Comparison of ENCODE assay signal across 18 cellular contexts in the genomic region with DNA sequence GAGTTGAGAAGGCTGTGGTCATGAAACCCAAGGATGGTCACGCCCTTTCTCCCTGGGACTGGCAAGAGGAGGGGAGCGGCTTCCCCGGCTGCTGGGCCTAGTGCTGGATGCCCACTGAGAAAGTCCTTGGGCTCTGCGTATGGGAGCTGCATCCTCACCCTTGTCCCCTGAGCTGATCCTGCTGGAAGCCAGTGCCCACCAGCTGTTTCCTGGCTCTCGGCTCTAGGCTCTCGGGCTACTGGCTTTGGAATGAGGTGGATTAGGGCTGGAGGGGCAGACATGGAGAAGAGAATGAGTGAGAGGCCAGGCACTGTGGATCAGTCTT.
"Had no signal": no experiment of that assay in that cellular context is flagged by ENCODE, and none has a peak within 500 bp of the region (broad histone marks: within the 10 kb centered on the region; RNA-seq: fewer than 3 reads in every experiment).

No MANE protein-coding gene starts in this region.

- DNase-seq: activated CD4-positive, alpha-beta T cell treated with anti-CD3 and anti-CD28 coated beads, Interleukin-2, amount 50 U/mL, for 1 hour; activated gamma-delta T cell treated with Interleukin-2 at 50 U/mL for 16 hours; activated T-cell treated with anti-CD3 and anti-CD28 coated beads, Interleukin-2, amount 50 U/mL, for 4 hours; cerebellar nuclear complex; cortex of kidney; effector CD4-positive, alpha-beta T cell; immature natural killer cell; mesenchymal stem cell; naive thymus-derived CD4-positive, alpha-beta T cell; sigmoid colon; stimulated activated CD4-positive, alpha-beta T cell treated with anti-CD3 and anti-CD28 coated beads, Interleukin-4, amount 100 ng/mL, for 24 hours; stomach; T-cell had no signal

- H3K27ac Mint-ChIP-seq: activated naive CD4-positive, alpha-beta T cell treated with anti-CD3 and anti-CD28 coated beads, Interleukin-2, amount 50 U/mL, for 72 hours; immature natural killer cell; naive thymus-derived CD4-positive, alpha-beta T cell; stimulated activated effector memory CD8-positive, alpha-beta T cell treated with anti-CD3 and anti-CD28 coated beads, Interleukin-12 subunit alpha, Interleukin-12 subunit beta, amount 100 ng/mL, for 72 hours; T-cell had no signal

- H3K27ac ChIP-seq: adrenal gland, pancreas, sigmoid colon, stomach, upper lobe of left lung had no signal

- H3K4me1 ChIP-seq: adrenal gland, pancreas, sigmoid colon, stomach, upper lobe of left lung had no signal

- H3K27me3 ChIP-seq: adrenal gland, pancreas, upper lobe of left lung had no signal

- H3K4me1 Mint-ChIP-seq: immature natural killer cell; naive thymus-derived CD4-positive, alpha-beta T cell; stimulated activated effector memory CD8-positive, alpha-beta T cell treated with anti-CD3 and anti-CD28 coated beads, Interleukin-12 subunit alpha, Interleukin-12 subunit beta, amount 100 ng/mL, for 72 hours; T-cell had no signal

- H3K4me3 ChIP-seq: adrenal gland, pancreas, sigmoid colon, stomach, upper lobe of left lung had no signal

- H3K4me3 Mint-ChIP-seq: activated T-cell treated with anti-CD3 and anti-CD28 coated beads, Interleukin-2, amount 50 U/mL, for 4 hours; immature natural killer cell; naive thymus-derived CD4-positive, alpha-beta T cell; stimulated activated effector memory CD8-positive, alpha-beta T cell treated with anti-CD3 and anti-CD28 coated beads, Interleukin-12 subunit alpha, Interleukin-12 subunit beta, amount 100 ng/mL, for 72 hours; T-cell had no signal

- H3K36me3 Mint-ChIP-seq: activated naive CD4-positive, alpha-beta T cell treated with anti-CD3 and anti-CD28 coated beads, Interleukin-2, amount 50 U/mL, for 72 hours; immature natural killer cell; naive thymus-derived CD4-positive, alpha-beta T cell; stimulated activated effector memory CD8-positive, alpha-beta T cell treated with anti-CD3 and anti-CD28 coated beads, Interleukin-12 subunit alpha, Interleukin-12 subunit beta, amount 100 ng/mL, for 72 hours; T-cell had no signal

- H3K36me3 ChIP-seq: adrenal gland, pancreas, sigmoid colon, stomach, upper lobe of left lung had no signal

- ATAC-seq: activated naive CD4-positive, alpha-beta T cell treated with anti-CD3 and anti-CD28 coated beads, Interleukin-2, amount 50 U/mL, for 72 hours; activated T-cell treated with anti-CD3 and anti-CD28 coated beads, Interleukin-2, amount 50 U/mL, for 4 hours; naive thymus-derived CD4-positive, alpha-beta T cell; pancreas; stimulated activated effector memory CD8-positive, alpha-beta T cell treated with anti-CD3 and anti-CD28 coated beads, Interleukin-12 subunit alpha, Interleukin-12 subunit beta, amount 100 ng/mL, for 72 hours; T-cell had no signal

- H3K9me3 ChIP-seq: adrenal gland, pancreas had no signal

- H3K9me3 Mint-ChIP-seq: activated naive CD4-positive, alpha-beta T cell treated with anti-CD3 and anti-CD28 coated beads, Interleukin-2, amount 50 U/mL, for 72 hours; activated T-cell treated with anti-CD3 and anti-CD28 coated beads, Interleukin-2, amount 50 U/mL, for 4 hours; immature natural killer cell; stimulated activated effector memory CD8-positive, alpha-beta T cell treated with anti-CD3 and anti-CD28 coated beads, Interleukin-12 subunit alpha, Interleukin-12 subunit beta, amount 100 ng/mL, for 72 hours; T-cell had no signal
